ENCODE assay signal across 8 cellular contexts in the genomic region with DNA sequence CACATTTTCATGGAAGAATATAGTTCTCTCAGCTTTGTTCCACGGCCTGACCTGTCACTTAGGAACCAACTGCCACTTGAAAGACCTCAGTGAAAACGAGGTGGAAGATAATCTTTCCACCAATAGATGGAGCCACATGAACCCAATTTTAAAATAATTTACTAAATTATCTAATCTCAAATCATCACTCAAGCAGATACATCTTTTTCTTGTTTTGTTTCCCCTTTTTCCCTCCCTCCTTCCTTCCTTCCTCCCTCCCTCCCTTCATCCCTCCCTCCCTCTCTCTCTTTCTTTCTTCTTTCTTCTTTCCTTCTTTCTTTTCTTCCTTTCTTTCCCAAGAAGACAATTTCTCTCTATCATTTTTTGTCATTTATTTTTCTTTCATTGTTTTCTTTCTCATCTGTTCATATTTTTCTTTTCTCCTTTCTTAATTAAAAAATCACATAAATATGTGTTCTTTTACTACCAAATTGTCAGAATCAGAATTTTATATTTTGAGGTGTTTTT.
DNase-seq lines count a peak whose midpoint lies in the region; ATAC-seq and TF ChIP-seq lines count a peak whose summit lies in the region.

No MANE protein-coding gene starts in this region.

- CTCF ChIA-PET in Panc1 (lab: Charles Lee), result interaction anchor here (1.1 to 1.5 kb wide), 3 partner anchors 97 to 199 kb away, joined by 5 to 9 read pairs (median 6); partner anchors contain the start of gene CLDN1

- in situ Hi-C loops in Panc1 (cut with HindIII; ENCODE audit: low pct_unique_long_range_greater_than_20kb, low sequenced_read_pairs), result no loop called here

- no peak for TF ChIP-seq EP300 in suprapubic skin (IDR thresholded peaks at IDR 0.05)

- BruUV-seq in Panc1 (replicated peaks; lab: Mats Ljungman, UMichigan), result no TSS peak

- no peak overlapping the region; the same call in 1 of the 2 replicates for H3K27ac ChIP-seq in Panc1 (ENCODE audit: low read length)
- no peak overlapping the region for H3K27ac ChIP-seq in suprapubic skin

- WGBS in suprapubic skin, result 4% methylated on average over 2 of the region's 2 CpGs

- peaks cover 2% of the 10 kb centered on the region; the same call in 1 of the 2 replicates for H3K4me1 ChIP-seq in Panc1 (ENCODE audit: control insufficient read depth, insufficient read depth, low read length)
- H3K4me1 ChIP-seq in suprapubic skin, result peaks cover 6% of the 10 kb centered on the region

- H3K27me3 ChIP-seq in Panc1 (ENCODE audit: control insufficient read depth, insufficient read depth, low read length) (no peaks in the 10 kb centered on the region), suprapubic skin (no peaks in the 10 kb centered on the region)

- DNase-seq in AG10803 (ENCODE audit: low read depth), result peak; percentile 41
- DNase-seq in Panc1 (ENCODE audit: low read depth, low spot score), result peak; percentile 46
- DNase-seq in fibroblast of villous mesenchyme (ENCODE audit: low read depth), result peak; percentile 49
- no peak for DNase-seq in suprapubic skin (ENCODE audit: low spot score in 2 of 2)
- DNase-seq in NCI-H187 treated with DMSO at 0.1 percent for 48 hours (lab: John Stamatoyannopoulos, UW), result no peak
- no peak for DNase-seq in activated CD8-positive, alpha-beta memory T cell treated with anti-CD3 and anti-CD28 coated beads, Interleukin-2, amount 50 U/mL, for 48 hours

- POLR2A ChIA-PET in Panc1 (lab: Charles Lee), result interaction anchor here (1.4 kb wide), 1 partner anchor 97 kb away, joined by 3 read pairs; the partner anchor contains the start of gene CLDN1

- TF ChIP-seq CTCF in AG10803 (conservative IDR thresholded peaks at IDR 0.05; ENCODE audit: low read length), result peak; percentile 58
- peak; percentile 61; the same call in 1 of the 2 replicates for TF ChIP-seq CTCF in Panc1 (IDR thresholded peaks at IDR 0.05)
- TF ChIP-seq CTCF in fibroblast of villous mesenchyme (IDR thresholded peaks at IDR 0.05; ENCODE audit: insufficient read depth, low read depth, low read length), result peak; percentile 52
- peak; percentile 24 to 28 for TF ChIP-seq CTCF in suprapubic skin (IDR thresholded peaks at IDR 0.05)

- H3K36me3 ChIP-seq in Panc1 (ENCODE audit: control insufficient read depth, insufficient read depth, low read length), result no peaks in the 10 kb centered on the region
- no peaks in the 10 kb centered on the region for H3K36me3 ChIP-seq in suprapubic skin

- ATAC-seq in GM18861 (IDR thresholded peaks at IDR 0.05; ENCODE audit: unreplicated experiment), result peak; percentile 50
- ATAC-seq in Panc1, result peak; percentile 67
- no peak for ATAC-seq in HG03139 (IDR thresholded peaks at IDR 0.05; ENCODE audit: unreplicated experiment)

- intact Hi-C loops in Panc1 (cut with micrococcal nuclease; ENCODE audit: unreplicated experiment), result loop anchor here (1.0 to 10.0 kb wide), 5 partner anchors 97 to 470 kb away; partner anchors contain the start of gene CLDN1

- H3K9me3 ChIP-seq in Panc1 (ENCODE audit: control insufficient read depth, insufficient read depth, low read depth, low read length) (no peaks in the 10 kb centered on the region), suprapubic skin (no peaks in the 10 kb centered on the region)

- no peak for TF ChIP-seq POLR2A in suprapubic skin (IDR thresholded peaks at IDR 0.05)

- H3K4me3 ChIP-seq in AG10803 (ENCODE audit: low read length), result no peak overlapping the region
- no peak overlapping the region for H3K4me3 ChIP-seq in Panc1 (ENCODE audit: low read depth in 2 of 2, low read length in 2 of 2)
- no peak overlapping the region for H3K4me3 ChIP-seq in fibroblast of villous mesenchyme (ENCODE audit: low read depth, low read length)
- no peak overlapping the region for H3K4me3 ChIP-seq in suprapubic skin

Comparison
In these comparisons a context has a peak if more than half of its experiments do, and no peak if none do; other contexts are left out.
1. DNase-seq: peak in AG10803 (single experiment), Panc1 (single experiment) and fibroblast of villous mesenchyme (single experiment); none in suprapubic skin (0 of 2), NCI-H187 treated with DMSO at 0.1 percent for 48 hours (single experiment) and activated CD8-positive, alpha-beta memory T cell treated with anti-CD3 and anti-CD28 coated beads, Interleukin-2, amount 50 U/mL, for 48 hours (single experiment).
2. Peak in every context shown above with its lines, with median percentiles within 50 percentile points of each other: CTCF ChIP-seq.